ENCODE assay signal across 16 cellular contexts in genomic region chr22:36279219-36279666, GRCh38. TPM values are rescaled to one million over a fixed set of nuclear protein-coding genes. Genes with fewer than 3 reads are reported as not detected.
DNase-seq lines count a peak whose midpoint lies in the region; ATAC-seq, FAIRE-seq and TF ChIP-seq lines count a peak whose summit lies in the region.
"Had no signal": no experiment of that assay in that cellular context is flagged by ENCODE, and none has a peak within 500 bp of the region (broad histone marks: within the 10 kb centered on the region; RNA-seq: fewer than 3 reads in every experiment).

No MANE protein-coding gene starts in this region.

- no peaks in the 10 kb centered on the region for H3K4me1 Mint-ChIP-seq in Calu3 (ENCODE audit: low read depth, unreplicated experiment)

- no peaks in the 10 kb centered on the region for H3K4me1 ChIP-seq in keratinocyte (ENCODE audit: control insufficient read depth, extremely low read depth, insufficient read depth, low read length)

- intact Hi-C loops in Calu3 (cut with micrococcal nuclease; ENCODE audit: unreplicated experiment), result no loop called here

- ATAC-seq in GM18520 (IDR thresholded peaks at IDR 0.05; ENCODE audit: unreplicated experiment), result no peak
- no peak for ATAC-seq in GM18867 (IDR thresholded peaks at IDR 0.05; ENCODE audit: unreplicated experiment)
- ATAC-seq: natural killer cell treated with Interleukin-12 subunit alpha and Interleukin-12 subunit beta and Interleukin-15 and Interleukin-18, amount 100 ng/mL, for 72 hours had no signal

- H3K27ac ChIP-seq in keratinocyte (ENCODE audit: control insufficient read depth, insufficient read depth, low read length), result no peak overlapping the region
- H3K27ac ChIP-seq: brain microvascular endothelial cell had no signal

- peaks cover 19% of the 10 kb centered on the region for H4K20me1 ChIP-seq in keratinocyte (ENCODE audit: control insufficient read depth, extremely low read depth, insufficient read depth, low read length)

- BruUV-seq in Calu3 (replicated peaks; lab: Mats Ljungman, UMichigan), result no TSS peak

- H3K9me3 Mint-ChIP-seq in Calu3 (ENCODE audit: low read depth, unreplicated experiment), result peaks cover 4% of the 10 kb centered on the region
- H3K9me3 Mint-ChIP-seq: natural killer cell treated with Interleukin-12 subunit alpha and Interleukin-12 subunit beta and Interleukin-15 and Interleukin-18, amount 100 ng/mL, for 72 hours had no signal

- no peaks in the 10 kb centered on the region for H3K27me3 ChIP-seq in keratinocyte (ENCODE audit: control insufficient read depth, extremely low read depth, insufficient read depth, low read length)
- H3K27me3 ChIP-seq: brain microvascular endothelial cell had no signal

- CTCF ChIA-PET in Calu3 (lab: Charles Lee), result interaction anchor here (0.6 to 1.7 kb wide), 2 partner anchors 15 to 40 kb away, joined by 5 to 6 read pairs; partner anchors contain the start of gene APOL2

- H3K79me2 ChIP-seq in keratinocyte (ENCODE audit: control insufficient read depth, insufficient read depth, low read length), result no peaks in the 10 kb centered on the region

- no peak for TF ChIP-seq CTCF in keratinocyte (optimal IDR thresholded peaks at IDR 0.05 in 1 of 3, IDR thresholded peaks at IDR 0.05 in 1 of 3, conservative IDR thresholded peaks at IDR 0.05 in 1 of 3; ENCODE audit: extremely low read depth in 1 of 3, insufficient read depth in 2 of 3, low read length in 3 of 3)
- no peak for TF ChIP-seq CTCF in Calu3 (IDR thresholded peaks at IDR 0.05; ENCODE audit: unreplicated experiment)

- H2AFZ ChIP-seq in keratinocyte (ENCODE audit: control insufficient read depth, low read length), result no peak overlapping the region

- H3K27me3 Mint-ChIP-seq in Calu3 (ENCODE audit: unreplicated experiment), result no peaks in the 10 kb centered on the region
- H3K27me3 Mint-ChIP-seq: natural killer cell treated with Interleukin-12 subunit alpha and Interleukin-12 subunit beta and Interleukin-15 and Interleukin-18, amount 100 ng/mL, for 72 hours had no signal

- no peak overlapping the region for H3K9ac ChIP-seq in keratinocyte (ENCODE audit: control insufficient read depth, extremely low read depth, insufficient read depth, low read length)

- FAIRE-seq in GM12892 (lab: Jason Lieb, UNC) (no peak), keratinocyte (lab: Jason Lieb, UNC) (peak; percentile 77)
- FAIRE-seq: D721Med, G401.6 had no signal

- no peak overlapping the region for H3K4me3 Mint-ChIP-seq in Calu3 (ENCODE audit: low read depth, unreplicated experiment)
- H3K4me3 Mint-ChIP-seq: natural killer cell treated with Interleukin-12 subunit alpha and Interleukin-12 subunit beta and Interleukin-15 and Interleukin-18, amount 100 ng/mL, for 72 hours had no signal

- no peaks in the 10 kb centered on the region for H3K9me1 ChIP-seq in keratinocyte (ENCODE audit: control insufficient read depth, extremely low read depth, insufficient read depth, low read length)

- H3K9me3 ChIP-seq in keratinocyte (ENCODE audit: control insufficient read depth, low read depth, low read length), result no peaks in the 10 kb centered on the region

- dilution Hi-C loops in keratinocyte (cut with MboI; ENCODE audit: extremely low pct_ligation_motif_present, low sequenced_read_pairs), result no loop called here

- H3K36me3 Mint-ChIP-seq in Calu3 (ENCODE audit: insufficient read depth, unreplicated experiment), result peaks cover 70% of the 10 kb centered on the region
- H3K36me3 Mint-ChIP-seq: natural killer cell treated with Interleukin-12 subunit alpha and Interleukin-12 subunit beta and Interleukin-15 and Interleukin-18, amount 100 ng/mL, for 72 hours had no signal

- no peak overlapping the region for H3K27ac Mint-ChIP-seq in Calu3 (ENCODE audit: unreplicated experiment)

- H3K4me2 ChIP-seq in keratinocyte (ENCODE audit: control insufficient read depth, extremely low read depth, insufficient read depth, low read depth, low read length), result no peak overlapping the region

- DNase-seq in AML-193 (lab: John Stamatoyannopoulos, UW) (peak; percentile 42 to 56), GM12892 (ENCODE audit: insufficient read length) (no peak), OCI-M1 (lab: John Stamatoyannopoulos, UW) (peak; percentile 49), keratinocyte (ENCODE audit: low read depth, low spot score) (no peak), ecto neural progenitor cell (ENCODE audit: low spot score) (no peak), Calu3 (no peak)
- DNase-seq: brain microvascular endothelial cell, H7, NCI-H1092, RPMI8226, T-helper 1 cell had no signal

- peaks cover 25 to 27% of the 10 kb centered on the region in 2 experiments for H3K36me3 ChIP-seq in keratinocyte (ENCODE audit: control insufficient read depth in 2 of 2, extremely low read depth in 1 of 2, insufficient read depth in 2 of 2, low read length in 2 of 2)

- no peak overlapping the region for H3K4me3 ChIP-seq in keratinocyte (ENCODE audit: control insufficient read depth in 2 of 3, extremely low read depth in 1 of 3, insufficient read depth in 2 of 3, low read depth in 1 of 3, low read length in 3 of 3)

- peak; percentile 58 for TF ChIP-seq POLR2A in GM12892 (IDR thresholded peaks at IDR 0.05; ENCODE audit: low read depth, low read length)

RNA-seq across cellular contexts. Expression of gene APOL1, which starts 26.3 kb away (rescaled TPM):
- polyA plus RNA-seq in GM12892 (2012; ENCODE audit: missing spikeins), result 69.3 TPM
- 3.0 to 4.1 TPM (median 3.7 TPM) in 3 replicates for polyA plus RNA-seq in keratinocyte
- polyA plus RNA-seq in keratinocyte (2011; ENCODE audit: low read depth), result 0.92 TPM
- 1.2 and 1.5 TPM in 2 replicates for polyA plus RNA-seq in keratinocyte (2011; cell fraction: cytosol; rRNA removed)
- 9.8 and 11.2 TPM in 2 replicates for polyA plus RNA-seq in keratinocyte (2011; cell fraction: nucleus; rRNA removed)
- 1.5 and 4.9 TPM in 2 replicates for polyA plus RNA-seq in keratinocyte (2012; ENCODE audit: low replicate concordance)
- polyA minus RNA-seq in keratinocyte, result 3.8 to 7.7 TPM (median 3.9 TPM) in 3 replicates
- polyA minus RNA-seq in keratinocyte (2011; cell fraction: cytosol; rRNA and poly(A)+ RNA removed), result not detected
- polyA minus RNA-seq in keratinocyte (2011; cell fraction: nucleus; rRNA and poly(A)+ RNA removed), result 4.0 and 6.5 TPM in 2 replicates
- total RNA-seq in Calu3 (2022), result 313 and 501 TPM in 2 replicates
- total RNA-seq: H7 had no signal

RNA-seq across cellular contexts. Expression of gene APOL2, which starts 39.9 kb away (rescaled TPM):
- polyA plus RNA-seq in GM12892 (2012; ENCODE audit: missing spikeins), result 61.7 TPM
- 8.9 to 10.3 TPM (median 8.9 TPM) in 3 replicates for polyA plus RNA-seq in keratinocyte
- polyA plus RNA-seq in keratinocyte (2011; ENCODE audit: low read depth), result 7.2 TPM
- 6.4 and 7.2 TPM in 2 replicates for polyA plus RNA-seq in keratinocyte (2011; cell fraction: cytosol; rRNA removed)
- 21.0 and 27.0 TPM in 2 replicates for polyA plus RNA-seq in keratinocyte (2011; cell fraction: nucleus; rRNA removed)
- 3.3 and 13.5 TPM in 2 replicates for polyA plus RNA-seq in keratinocyte (2012; ENCODE audit: low replicate concordance)
- 18.2 to 20.9 TPM (median 19.3 TPM) in 3 replicates for polyA minus RNA-seq in keratinocyte
- polyA minus RNA-seq in keratinocyte (2011; cell fraction: cytosol; rRNA and poly(A)+ RNA removed), result 7.5 TPM
- polyA minus RNA-seq in keratinocyte (2011; cell fraction: nucleus; rRNA and poly(A)+ RNA removed), result 10.2 and 15.0 TPM in 2 replicates
- 90.1 and 154 TPM in 2 replicates for total RNA-seq in Calu3 (2022)

Comparison
In these comparisons a context has a peak if more than half of its experiments do, and no peak if none do; other contexts are left out.
1. DNase-seq: peak in AML-193 (2 of 2) and OCI-M1 (single experiment); none in GM12892 (single experiment), keratinocyte (single experiment), ecto neural progenitor cell (single experiment) and Calu3 (single experiment).